ENCODE assay signal across 22 cellular contexts in the genomic region with DNA sequence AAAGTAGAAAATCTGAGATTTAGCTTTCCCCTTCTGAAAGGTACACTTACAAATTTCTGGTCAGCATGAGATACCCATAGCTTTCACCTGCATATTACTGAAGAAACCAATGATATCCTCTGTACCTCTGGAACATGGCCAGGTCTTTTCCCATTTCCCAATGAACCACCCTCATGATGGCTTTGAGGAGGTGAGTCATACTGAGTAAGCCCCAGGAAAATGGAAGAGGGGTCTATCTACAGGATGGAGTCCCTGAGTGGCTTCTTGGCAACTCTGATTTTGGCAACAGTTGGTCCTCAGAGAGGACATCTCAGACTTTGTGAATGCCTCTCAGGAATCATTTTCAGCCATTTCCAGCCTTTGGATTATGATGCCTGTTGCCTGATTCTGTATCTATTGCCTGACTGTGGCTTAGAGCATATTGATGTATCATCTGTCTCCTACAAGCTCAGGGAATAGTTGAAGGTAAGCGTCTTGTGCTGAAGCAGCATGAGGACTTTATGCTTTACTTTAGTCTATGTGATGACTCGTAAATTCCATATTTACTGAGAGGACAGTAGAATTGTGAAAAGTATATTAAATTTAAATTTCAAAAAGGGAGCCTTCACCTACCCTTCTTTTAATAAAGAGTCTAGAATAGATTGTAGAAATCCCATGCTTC.
DNase-seq lines count a peak whose midpoint lies in the region; ATAC-seq, FAIRE-seq and TF ChIP-seq lines count a peak whose summit lies in the region.
"Had no signal": no experiment of that assay in that cellular context is flagged by ENCODE, and none has a peak within 500 bp of the region (broad histone marks: within the 10 kb centered on the region; RNA-seq: fewer than 3 reads in every experiment).

No MANE protein-coding gene starts in this region.

- no peaks in the 10 kb centered on the region for H4K20me1 ChIP-seq in keratinocyte (ENCODE audit: control insufficient read depth, extremely low read depth, insufficient read depth, low read length)

- CTCF ChIA-PET in CD8-positive, alpha-beta memory T cell (lab: Charles Lee): no interaction called here

- H3K4me3 Mint-ChIP-seq in nephron progenitor cell: no peak overlapping the region
- H3K4me3 Mint-ChIP-seq in CD8-positive, alpha-beta memory T cell: no peak overlapping the region
- H3K4me3 Mint-ChIP-seq: activated CD4-positive, alpha-beta T cell treated with anti-CD3 and anti-CD28 coated beads, Interleukin-2, amount 10 ng/mL, durations not matched to agents 24 days and 14 days; activated naive CD8-positive, alpha-beta T cell treated with anti-CD3 and anti-CD28 coated beads, Interleukin-2, amount 50 U/mL, for 24 hours; neural crest cell had no signal

- H3K36me3 ChIP-seq in MG63 (no peaks in the 10 kb centered on the region), keratinocyte (ENCODE audit: control insufficient read depth in 2 of 2, extremely low read depth in 1 of 2, insufficient read depth in 2 of 2, low read length in 2 of 2) (no peaks in the 10 kb centered on the region), tibial artery (no peaks in the 10 kb centered on the region)
- no peaks in the 10 kb centered on the region for H3K36me3 ChIP-seq in CD8-positive, alpha-beta memory T cell (ENCODE audit: insufficient read depth, low read length)
- H3K36me3 ChIP-seq: cardiac muscle cell, left lung, tibial nerve had no signal

- H3K4me2 ChIP-seq in keratinocyte (ENCODE audit: control insufficient read depth, extremely low read depth, insufficient read depth, low read depth, low read length): no peak overlapping the region

- dilution Hi-C loops in keratinocyte (cut with MboI; ENCODE audit: extremely low pct_ligation_motif_present, low sequenced_read_pairs): no loop called here

- H3K27me3 ChIP-seq in MG63 (no peaks in the 10 kb centered on the region), keratinocyte (ENCODE audit: control insufficient read depth, extremely low read depth, insufficient read depth, low read length) (no peaks in the 10 kb centered on the region), tibial artery (no peaks in the 10 kb centered on the region)
- H3K27me3 ChIP-seq in CD8-positive, alpha-beta memory T cell (ENCODE audit: insufficient read depth, low read length, poor library complexity, severe bottlenecking): no peaks in the 10 kb centered on the region
- H3K27me3 ChIP-seq: cardiac muscle cell, left lung, tibial nerve had no signal

- no peak for ATAC-seq in HG03280 (IDR thresholded peaks at IDR 0.05; ENCODE audit: unreplicated experiment)
- ATAC-seq: activated naive CD8-positive, alpha-beta T cell treated with anti-CD3 and anti-CD28 coated beads, Interleukin-2, amount 50 U/mL, for 24 hours; left lung; mucosa of descending colon; Right ventricle myocardium inferior had no signal

- H3K27me3 Mint-ChIP-seq in nephron progenitor cell (ENCODE audit: low read depth, poor library complexity): no peaks in the 10 kb centered on the region
- H3K27me3 Mint-ChIP-seq in CD8-positive, alpha-beta memory T cell: peaks cover 1 to 13% of the 10 kb centered on the region in 2 donors

- H3K9ac ChIP-seq in keratinocyte (ENCODE audit: control insufficient read depth, extremely low read depth, insufficient read depth, low read length): no peak overlapping the region

- H3K9me3 Mint-ChIP-seq in nephron progenitor cell: peaks cover 40% of the 10 kb centered on the region
- H3K9me3 Mint-ChIP-seq in CD8-positive, alpha-beta memory T cell: peaks cover 0 to 6% (median 2%) of the 10 kb centered on the region in 5 donors
- H3K9me3 Mint-ChIP-seq: activated CD4-positive, alpha-beta T cell treated with anti-CD3 and anti-CD28 coated beads, Interleukin-2, amount 10 ng/mL, durations not matched to agents 24 days and 14 days; activated naive CD8-positive, alpha-beta T cell treated with anti-CD3 and anti-CD28 coated beads, Interleukin-2, amount 50 U/mL, for 24 hours had no signal

- peak; percentile 76 for FAIRE-seq in keratinocyte (lab: Jason Lieb, UNC)

- H3K27ac ChIP-seq in keratinocyte (ENCODE audit: control insufficient read depth, insufficient read depth, low read length) (peak overlapping the region; percentile 15), tibial artery (no peak overlapping the region)
- H3K27ac ChIP-seq in CD8-positive, alpha-beta memory T cell (ENCODE audit: low read depth, low read length): no peak overlapping the region
- H3K27ac ChIP-seq: cardiac muscle cell, left lung, skin epidermis, tibial nerve had no signal

- no peak overlapping the region for H3K27ac Mint-ChIP-seq in nephron progenitor cell
- no peak overlapping the region for H3K27ac Mint-ChIP-seq in CD8-positive, alpha-beta memory T cell
- H3K27ac Mint-ChIP-seq: activated CD4-positive, alpha-beta T cell treated with anti-CD3 and anti-CD28 coated beads, Interleukin-2, amount 10 ng/mL, durations not matched to agents 24 days and 14 days; activated naive CD8-positive, alpha-beta T cell treated with anti-CD3 and anti-CD28 coated beads, Interleukin-2, amount 50 U/mL, for 24 hours had no signal

- intact Hi-C loops in tibial artery (cut with DNase I; ENCODE audit: low total_unique reads): no loop called here

- peaks cover 46% of the 10 kb centered on the region for H3K36me3 Mint-ChIP-seq in nephron progenitor cell (ENCODE audit: low read depth)
- H3K36me3 Mint-ChIP-seq in CD8-positive, alpha-beta memory T cell: no peaks in the 10 kb centered on the region

- POLR2A ChIA-PET in CD8-positive, alpha-beta memory T cell (lab: Charles Lee): no interaction called here

- H3K4me1 Mint-ChIP-seq in nephron progenitor cell: peaks cover 10% of the 10 kb centered on the region
- peaks cover 0 to 5% (median 0%) of the 10 kb centered on the region in 3 donors for H3K4me1 Mint-ChIP-seq in CD8-positive, alpha-beta memory T cell

- H3K9me3 ChIP-seq in MG63 (no peaks in the 10 kb centered on the region), keratinocyte (ENCODE audit: control insufficient read depth, low read depth, low read length) (no peaks in the 10 kb centered on the region), tibial artery (no peaks in the 10 kb centered on the region)
- no peaks in the 10 kb centered on the region for H3K9me3 ChIP-seq in CD8-positive, alpha-beta memory T cell (ENCODE audit: low read length)
- H3K9me3 ChIP-seq: left lung, mucosa of descending colon, tibial nerve had no signal

- no peak overlapping the region for H2AFZ ChIP-seq in keratinocyte (ENCODE audit: control insufficient read depth, low read length)

- H3K4me1 ChIP-seq in keratinocyte (ENCODE audit: control insufficient read depth, extremely low read depth, insufficient read depth, low read length) (peaks cover 29% of the 10 kb centered on the region), tibial artery (peaks cover 0 to 19% (median 7%) of the 10 kb centered on the region in 4 donors)
- H3K4me1 ChIP-seq in CD8-positive, alpha-beta memory T cell (ENCODE audit: insufficient read depth, low read length): no peaks in the 10 kb centered on the region
- H3K4me1 ChIP-seq: left lung, tibial nerve had no signal

- H3K4me3 ChIP-seq in MG63 (no peak overlapping the region), choroid plexus epithelial cell (ENCODE audit: low read depth, low read length) (no peak overlapping the region), keratinocyte (ENCODE audit: control insufficient read depth in 2 of 3, extremely low read depth in 1 of 3, insufficient read depth in 2 of 3, low read depth in 1 of 3, low read length in 3 of 3) (no peak overlapping the region), tibial artery (no peak overlapping the region)
- H3K4me3 ChIP-seq in CD8-positive, alpha-beta memory T cell (ENCODE audit: low read length): no peak overlapping the region
- H3K4me3 ChIP-seq: cardiac muscle cell, left lung, mucosa of descending colon, skin epidermis, tibial nerve had no signal

- no peak for TF ChIP-seq CTCF in choroid plexus epithelial cell (conservative IDR thresholded peaks at IDR 0.05; ENCODE audit: low read depth, low read length)
- TF ChIP-seq CTCF in keratinocyte (optimal IDR thresholded peaks at IDR 0.05 in 1 of 3, IDR thresholded peaks at IDR 0.05 in 1 of 3, conservative IDR thresholded peaks at IDR 0.05 in 1 of 3; ENCODE audit: extremely low read depth in 1 of 3, insufficient read depth in 2 of 3, low read length in 3 of 3): no peak
- no peak for TF ChIP-seq CTCF in nephron progenitor cell (IDR thresholded peaks at IDR 0.05)
- TF ChIP-seq CTCF in tibial artery (IDR thresholded peaks at IDR 0.05): no peak

- no peaks in the 10 kb centered on the region for H3K9me1 ChIP-seq in keratinocyte (ENCODE audit: control insufficient read depth, extremely low read depth, insufficient read depth, low read length)

- DNase-seq in EL (peak; percentile 36), MG63 (peak; percentile 29), choroid plexus epithelial cell (ENCODE audit: low read depth) (peak; percentile 18), keratinocyte (ENCODE audit: low read depth, low spot score) (no peak), nephron progenitor cell (no peak), tibial artery (no peak)
- no peak for DNase-seq in CD8-positive, alpha-beta memory T cell
- DNase-seq: activated CD4-positive, alpha-beta T cell treated with anti-CD3 and anti-CD28 coated beads, Interleukin-2, amount 10 ng/mL, durations not matched to agents 24 days and 14 days; activated naive CD8-positive, alpha-beta T cell treated with anti-CD3 and anti-CD28 coated beads, Interleukin-2, amount 50 U/mL, for 24 hours; DND-41; H7; left lung; mucosa of descending colon; NCI-H2107; NCI-H526 treated with DMSO at 0.1 percent for 48 hours; stimulated activated naive CD4-positive, alpha-beta T cell had no signal

- no peaks in the 10 kb centered on the region for H3K79me2 ChIP-seq in keratinocyte (ENCODE audit: control insufficient read depth, insufficient read depth, low read length)

Comparison
In these comparisons a context has a peak if more than half of its experiments do, and no peak if none do; other contexts are left out.
1. DNase-seq: peak in EL (single experiment), MG63 (single experiment) and choroid plexus epithelial cell (single experiment); none in keratinocyte (single experiment), nephron progenitor cell (single experiment), CD8-positive, alpha-beta memory T cell (0 of 5) and tibial artery (0 of 2).